ENCODE assay signal across 19 cellular contexts in the genomic region with DNA sequence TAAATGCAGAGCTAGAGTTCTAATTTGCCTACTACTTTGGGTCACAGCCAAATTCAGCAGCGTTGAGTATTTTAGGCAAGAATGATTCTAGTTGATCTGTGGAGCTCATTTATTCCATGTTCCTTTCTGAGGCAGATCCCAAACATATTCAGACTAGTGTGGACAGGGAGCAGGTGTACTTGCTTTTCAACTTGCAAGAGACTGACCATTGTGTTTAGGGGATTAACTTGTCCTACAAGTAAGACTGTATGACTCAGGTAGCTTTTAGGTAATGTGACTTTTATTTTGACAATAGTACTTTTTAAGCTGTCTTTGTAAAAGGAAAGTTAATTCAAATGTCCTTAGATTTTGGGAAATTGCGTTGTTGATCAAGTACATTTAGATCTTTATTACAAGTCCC.
DNase-seq lines count a peak whose midpoint lies in the region; ATAC-seq, FAIRE-seq and TF ChIP-seq lines count a peak whose summit lies in the region.
"Had no signal": no experiment of that assay in that cellular context is flagged by ENCODE, and none has a peak within 500 bp of the region (broad histone marks: within the 10 kb centered on the region; RNA-seq: fewer than 3 reads in every experiment).

No MANE protein-coding gene starts in this region.

- CTCF ChIA-PET in PC-3 (lab: Charles Lee) = no interaction called here

- DNase-seq in PC-3 = peak; percentile 44
- DNase-seq in astrocyte (ENCODE audit: low read depth) = no peak
- peak; percentile 22 for DNase-seq in renal cortical epithelial cell (ENCODE audit: low read depth)
- DNase-seq in NCI-H1417 (lab: John Stamatoyannopoulos, UW) = no peak
- DNase-seq in DMS53 treated with DMSO at 0.1 percent for 48 hours (lab: John Stamatoyannopoulos, UW; ENCODE audit: unreplicated experiment) = no peak
- DNase-seq: BE2C; CD4-positive, alpha-beta memory T cell; DMS79 treated with DMSO at 0.1 percent for 48 hours; EL; GOT3; HCEC 1CT; HFFc6 had no signal

- ATAC-seq in PC-3 (peak; percentile 62; the same call in 1 of the 2 replicates), esophagus mucosa (peak; percentile 96), HG03095 (IDR thresholded peaks at IDR 0.05; ENCODE audit: unreplicated experiment) (no peak), HG03432 (IDR thresholded peaks at IDR 0.05; ENCODE audit: unreplicated experiment) (no peak)
- ATAC-seq: A549 had no signal

- no peak overlapping the region for H3K4me2 ChIP-seq in PC-3 (ENCODE audit: low read length)
- H3K4me2 ChIP-seq in astrocyte (ENCODE audit: low read length) = no peak overlapping the region
- H3K4me2 ChIP-seq: A549 had no signal

- no TSS peak for BruUV-seq in PC-3 (replicated peaks; lab: Mats Ljungman, UMichigan)

- H3K27ac ChIP-seq in PC-3 (ENCODE audit: low read length) (no peak overlapping the region), astrocyte (ENCODE audit: low read depth, low read length) (no peak overlapping the region)
- H3K27ac ChIP-seq: A549, C4-2B had no signal

- no peak overlapping the region for H2AFZ ChIP-seq in PC-3 (ENCODE audit: low read length)
- H2AFZ ChIP-seq in astrocyte (ENCODE audit: low read depth, low read length) = no peak overlapping the region

- H3K4me3 ChIP-seq in PC-3 (ENCODE audit: low read length) (no peak overlapping the region), astrocyte (ENCODE audit: insufficient read depth, low read depth, low read length) (no peak overlapping the region)
- H3K4me3 ChIP-seq: A549 had no signal

- no peaks in the 10 kb centered on the region for H3K27me3 ChIP-seq in PC-3 (ENCODE audit: low read length)
- no peaks in the 10 kb centered on the region for H3K27me3 ChIP-seq in astrocyte (ENCODE audit: insufficient read depth, low read length)
- H3K27me3 ChIP-seq: BE2C had no signal

- H3K79me2 ChIP-seq in PC-3 (ENCODE audit: low read length) (no peaks in the 10 kb centered on the region), astrocyte (ENCODE audit: insufficient read depth, low read length) (no peaks in the 10 kb centered on the region)

- no peak overlapping the region for H3K4me3 Mint-ChIP-seq in astrocyte (ENCODE audit: unreplicated experiment)
- H3K4me3 Mint-ChIP-seq: CD4-positive, alpha-beta memory T cell; HFFc6; IgD-negative memory B cell had no signal

- H3K36me3 ChIP-seq in PC-3 (ENCODE audit: low read depth, low read length) = no peaks in the 10 kb centered on the region
- H3K36me3 ChIP-seq in astrocyte (ENCODE audit: insufficient read depth, low read length) = no peaks in the 10 kb centered on the region
- H3K36me3 ChIP-seq: BE2C had no signal

- H3K27me3 Mint-ChIP-seq in astrocyte (ENCODE audit: low read depth, unreplicated experiment) = no peaks in the 10 kb centered on the region
- H3K27me3 Mint-ChIP-seq: CD4-positive, alpha-beta memory T cell; IgD-negative memory B cell had no signal

- H3K9ac ChIP-seq in PC-3 (ENCODE audit: low read length) (no peak overlapping the region), astrocyte (ENCODE audit: low read length) (no peak overlapping the region)

- H3K27ac Mint-ChIP-seq in astrocyte (ENCODE audit: unreplicated experiment) = no peak overlapping the region
- H3K27ac Mint-ChIP-seq: CD4-positive, alpha-beta memory T cell; HFFc6; IgD-negative memory B cell had no signal

- POLR2A ChIA-PET in PC-3 (lab: Charles Lee; ENCODE audit: unreplicated experiment) = interaction anchor here (0.6 kb wide), 1 partner anchor 268 kb away, joined by 3 read pairs; no protein-coding TSS in a partner anchor

- no peaks in the 10 kb centered on the region for H4K20me1 ChIP-seq in PC-3 (ENCODE audit: low read length)
- no peaks in the 10 kb centered on the region for H4K20me1 ChIP-seq in astrocyte (ENCODE audit: insufficient read depth, low read length)

- H3K9me2 ChIP-seq in PC-3 (replicated peaks; ENCODE audit: low read length) = no peaks in the 10 kb centered on the region

- H3K4me1 Mint-ChIP-seq in astrocyte (ENCODE audit: low read depth, unreplicated experiment) = peaks cover 3% of the 10 kb centered on the region
- H3K4me1 Mint-ChIP-seq: CD4-positive, alpha-beta memory T cell; IgD-negative memory B cell had no signal

- no peaks in the 10 kb centered on the region for H3K36me3 Mint-ChIP-seq in astrocyte (ENCODE audit: low read depth, unreplicated experiment)
- H3K36me3 Mint-ChIP-seq: CD4-positive, alpha-beta memory T cell had no signal

- H3K9me3 ChIP-seq in PC-3 (ENCODE audit: low read length) = no peaks in the 10 kb centered on the region
- no peaks in the 10 kb centered on the region for H3K9me3 ChIP-seq in astrocyte (ENCODE audit: insufficient read depth, low read depth, low read length)
- H3K9me3 ChIP-seq: A549, BE2C had no signal

- no peaks in the 10 kb centered on the region for H3F3A ChIP-seq in PC-3 (ENCODE audit: low read length, unreplicated experiment)

- intact Hi-C loops in PC-3 (cut with micrococcal nuclease) = no loop called here

- peak; percentile 65 for FAIRE-seq in astrocyte (lab: Jason Lieb, UNC)
- FAIRE-seq: A549, GM12891 had no signal

- H3K9me3 Mint-ChIP-seq in astrocyte (ENCODE audit: unreplicated experiment) = no peaks in the 10 kb centered on the region
- H3K9me3 Mint-ChIP-seq: HFFc6 had no signal

- H3K4me1 ChIP-seq in PC-3 (ENCODE audit: insufficient read depth, low read length) (peaks cover 15% of the 10 kb centered on the region), astrocyte (ENCODE audit: insufficient read depth, low read length) (no peaks in the 10 kb centered on the region)
- H3K4me1 ChIP-seq: A549 had no signal

- no peak for TF ChIP-seq CTCF in PC-3 (conservative IDR thresholded peaks at IDR 0.05; ENCODE audit: low read depth, low read length)
- no peak for TF ChIP-seq CTCF in astrocyte (IDR thresholded peaks at IDR 0.05; ENCODE audit: insufficient read depth, low read depth, low read length)

Comparison
In these comparisons a context has a peak if more than half of its experiments do, and no peak if none do; other contexts are left out.
1. ATAC-seq: peak in PC-3 (single experiment) and esophagus mucosa (single experiment); none in HG03095 (single experiment) and HG03432 (single experiment).
2. DNase-seq: peak in PC-3 (single experiment) and renal cortical epithelial cell (single experiment); none in astrocyte (single experiment), NCI-H1417 (0 of 3) and DMS53 treated with DMSO at 0.1 percent for 48 hours (single experiment).